In genomic region chr3:53130179-53131135, GRCh38 we compare ENCODE assay signal across 8 cellular contexts. TPM values are rescaled to one million over a fixed set of nuclear protein-coding genes. Genes with fewer than 3 reads are reported as not detected.
DNase-seq lines count a peak whose midpoint lies in the region; ATAC-seq and TF ChIP-seq lines count a peak whose summit lies in the region.

A gene with protein sequence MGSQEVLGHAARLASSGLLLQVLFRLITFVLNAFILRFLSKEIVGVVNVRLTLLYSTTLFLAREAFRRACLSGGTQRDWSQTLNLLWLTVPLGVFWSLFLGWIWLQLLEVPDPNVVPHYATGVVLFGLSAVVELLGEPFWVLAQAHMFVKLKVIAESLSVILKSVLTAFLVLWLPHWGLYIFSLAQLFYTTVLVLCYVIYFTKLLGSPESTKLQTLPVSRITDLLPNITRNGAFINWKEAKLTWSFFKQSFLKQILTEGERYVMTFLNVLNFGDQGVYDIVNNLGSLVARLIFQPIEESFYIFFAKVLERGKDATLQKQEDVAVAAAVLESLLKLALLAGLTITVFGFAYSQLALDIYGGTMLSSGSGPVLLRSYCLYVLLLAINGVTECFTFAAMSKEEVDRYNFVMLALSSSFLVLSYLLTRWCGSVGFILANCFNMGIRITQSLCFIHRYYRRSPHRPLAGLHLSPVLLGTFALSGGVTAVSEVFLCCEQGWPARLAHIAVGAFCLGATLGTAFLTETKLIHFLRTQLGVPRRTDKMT (minus strand): TSS chr3:53130435. CDS start chr3:53130400, 35 bp downstream.

- H3K79me2 ChIP-seq in SU-DHL-6 (ENCODE audit: insufficient read depth, low read length), result peaks cover 20% of the 10 kb centered on the region

- no peaks in the 10 kb centered on the region for H3K9me3 Mint-ChIP-seq in activated naive CD8-positive, alpha-beta T cell treated with anti-CD3 and anti-CD28 coated beads, Interleukin-2, amount 10 ng/mL, durations not matched to agents 7 days and 5 days
- no peaks in the 10 kb centered on the region for H3K9me3 Mint-ChIP-seq in osteocyte (ENCODE audit: unreplicated experiment)

- H2AFZ ChIP-seq in SU-DHL-6 (ENCODE audit: low read depth, low read length, severe bottlenecking), result peak within 1 kb of the TSS; percentile 89

- no peaks in the 10 kb centered on the region for H3K9me3 ChIP-seq in SU-DHL-6 (ENCODE audit: insufficient read depth, low read length)
- no peaks in the 10 kb centered on the region for H3K9me3 ChIP-seq in thymus (ENCODE audit: control insufficient read depth)

- H3K27me3 Mint-ChIP-seq in activated naive CD8-positive, alpha-beta T cell treated with anti-CD3 and anti-CD28 coated beads, Interleukin-2, amount 10 ng/mL, durations not matched to agents 7 days and 5 days, result no peaks in the 10 kb centered on the region
- H3K27me3 Mint-ChIP-seq in osteocyte (ENCODE audit: unreplicated experiment), result no peaks in the 10 kb centered on the region

- H3K4me3 ChIP-seq in GM06990 (replicated peaks; ENCODE audit: low read depth, low read length) (peak within 1 kb of the TSS; percentile 99), SU-DHL-6 (ENCODE audit: insufficient read depth, low read length, poor library complexity, severe bottlenecking) (peak within 1 kb of the TSS; percentile 82), thymus (ENCODE audit: low read length) (peak within 1 kb of the TSS; percentile 93)

- peak within 1 kb of the TSS; percentile 59 for H3K27ac ChIP-seq in SU-DHL-6 (ENCODE audit: low read depth, low read length)
- H3K27ac ChIP-seq in thymus (ENCODE audit: low read depth), result peak within 1 kb of the TSS; percentile 86

- peak; percentile 85 for ATAC-seq in HG02610 (IDR thresholded peaks at IDR 0.05; ENCODE audit: unreplicated experiment)
- ATAC-seq in activated naive CD8-positive, alpha-beta T cell treated with anti-CD3 and anti-CD28 coated beads, Interleukin-2, amount 10 ng/mL, durations not matched to agents 7 days and 5 days (ENCODE audit: low read depth), result peak; percentile 92

- 2% methylated on average over 41 of the region's 41 CpGs for WGBS in thymus

- no peaks in the 10 kb centered on the region for H3K9me2 ChIP-seq in SU-DHL-6 (replicated peaks; ENCODE audit: insufficient read depth, low read length)

- peaks cover 22% of the 10 kb centered on the region for H3K4me1 Mint-ChIP-seq in activated naive CD8-positive, alpha-beta T cell treated with anti-CD3 and anti-CD28 coated beads, Interleukin-2, amount 10 ng/mL, durations not matched to agents 7 days and 5 days
- H3K4me1 Mint-ChIP-seq in osteocyte (ENCODE audit: unreplicated experiment), result peaks cover 16% of the 10 kb centered on the region

- no peaks in the 10 kb centered on the region for H3F3A ChIP-seq in SU-DHL-6 (ENCODE audit: insufficient read depth)

- H3K36me3 Mint-ChIP-seq in activated naive CD8-positive, alpha-beta T cell treated with anti-CD3 and anti-CD28 coated beads, Interleukin-2, amount 10 ng/mL, durations not matched to agents 7 days and 5 days, result no peaks in the 10 kb centered on the region
- H3K36me3 Mint-ChIP-seq in osteocyte (ENCODE audit: unreplicated experiment), result no peaks in the 10 kb centered on the region

- intact Hi-C loops in head of caudate nucleus (cut with DNase I), result loop anchor here (5.0 kb wide), 1 partner anchor 67 kb away; no protein-coding TSS in a partner anchor

- no peaks in the 10 kb centered on the region for H3K27me3 ChIP-seq in GM06990 (replicated peaks; ENCODE audit: control insufficient read depth, insufficient read depth, low read length)
- no peaks in the 10 kb centered on the region for H3K27me3 ChIP-seq in SU-DHL-6 (ENCODE audit: low read length)
- no peaks in the 10 kb centered on the region for H3K27me3 ChIP-seq in thymus (ENCODE audit: control insufficient read depth, insufficient read depth)

- H3K27ac Mint-ChIP-seq in activated naive CD8-positive, alpha-beta T cell treated with anti-CD3 and anti-CD28 coated beads, Interleukin-2, amount 10 ng/mL, durations not matched to agents 7 days and 5 days, result peak within 1 kb of the TSS; percentile 91
- H3K27ac Mint-ChIP-seq in osteocyte (ENCODE audit: unreplicated experiment), result peak within 1 kb of the TSS; percentile 98

- TF ChIP-seq CTCF in GM06990 (IDR thresholded peaks at IDR 0.05; ENCODE audit: insufficient read depth, low read length, poor library complexity, severe bottlenecking), result no peak
- TF ChIP-seq CTCF in SU-DHL-6 (IDR thresholded peaks at IDR 0.05; ENCODE audit: insufficient read depth, low read length, poor library complexity, severe bottlenecking), result no peak
- peak; percentile 19 for TF ChIP-seq CTCF in osteocyte (IDR thresholded peaks at IDR 0.05)

- no peaks in the 10 kb centered on the region for H4K20me1 ChIP-seq in SU-DHL-6 (ENCODE audit: low read depth, low read length)

- DNase-seq in GM06990 (ENCODE audit: extremely low read depth, insufficient read length) (peak; percentile 91), NCI-H1105 treated with DMSO at 0.1 percent for 48 hours (lab: John Stamatoyannopoulos, UW) (peak; percentile 80), head of caudate nucleus (peak; percentile 93 to 99 (median 97)), osteocyte (ENCODE audit: extremely low spot score, unreplicated experiment) (peak; percentile 98)
- DNase-seq in activated naive CD8-positive, alpha-beta T cell treated with anti-CD3 and anti-CD28 coated beads, Interleukin-2, amount 10 ng/mL, durations not matched to agents 7 days and 5 days, result peak; percentile 97

- peak within 1 kb of the TSS; percentile 88 for H3K4me3 Mint-ChIP-seq in activated naive CD8-positive, alpha-beta T cell treated with anti-CD3 and anti-CD28 coated beads, Interleukin-2, amount 10 ng/mL, durations not matched to agents 7 days and 5 days
- H3K4me3 Mint-ChIP-seq in osteocyte (ENCODE audit: unreplicated experiment), result peak within 1 kb of the TSS; percentile 88

- peak within 1 kb of the TSS; percentile 95 for H3K9ac ChIP-seq in SU-DHL-6 (ENCODE audit: low read length)

- peaks cover 2% of the 10 kb centered on the region; the same call in 1 of the 2 replicates for H3K36me3 ChIP-seq in GM06990 (ENCODE audit: control insufficient read depth, insufficient read depth, low read length)
- no peaks in the 10 kb centered on the region for H3K36me3 ChIP-seq in SU-DHL-6 (ENCODE audit: low read length)
- H3K36me3 ChIP-seq in thymus (ENCODE audit: control insufficient read depth, insufficient read depth), result peaks cover 4% of the 10 kb centered on the region

- peaks cover 15% of the 10 kb centered on the region for H3K4me1 ChIP-seq in thymus (ENCODE audit: control insufficient read depth, insufficient read depth, low read length)

- peak within 1 kb of the TSS; percentile 88 for H3K4me2 ChIP-seq in SU-DHL-6 (ENCODE audit: low read depth, low read length, poor library complexity, severe bottlenecking)

- POLR2A ChIA-PET in activated naive CD8-positive, alpha-beta T cell treated with anti-CD3 and anti-CD28 coated beads, Interleukin-2, amount 10 ng/mL, durations not matched to agents 7 days and 5 days (lab: Charles Lee), result interaction anchor here (0.6 to 2.0 kb wide), 4 partner anchors 26 to 65 kb away, joined by 3 to 5 read pairs (median 4); no protein-coding TSS in a partner anchor

RNA-seq across cellular contexts. Expression of the gene that starts here (rescaled TPM):
- total RNA-seq in activated naive CD8-positive, alpha-beta T cell treated with anti-CD3 and anti-CD28 coated beads, Interleukin-2, amount 10 ng/mL, durations not matched to agents 7 days and 5 days, result 10 to 100 TPM; 27.9 to 32.2 TPM
- total RNA-seq in osteocyte, result 19.1 and 21.4 TPM in 2 replicates
- 8.0 TPM for polyA plus RNA-seq in thymus

Comparison
In these comparisons a context has a peak if more than half of its experiments do, and no peak if none do; other contexts are left out.
1. Peak in every context shown above with its lines: DNase-seq, ATAC-seq, H3K4me3 ChIP-seq and H3K27ac ChIP-seq.